ENCODE assay signal across 8 cellular contexts in the genomic region with DNA sequence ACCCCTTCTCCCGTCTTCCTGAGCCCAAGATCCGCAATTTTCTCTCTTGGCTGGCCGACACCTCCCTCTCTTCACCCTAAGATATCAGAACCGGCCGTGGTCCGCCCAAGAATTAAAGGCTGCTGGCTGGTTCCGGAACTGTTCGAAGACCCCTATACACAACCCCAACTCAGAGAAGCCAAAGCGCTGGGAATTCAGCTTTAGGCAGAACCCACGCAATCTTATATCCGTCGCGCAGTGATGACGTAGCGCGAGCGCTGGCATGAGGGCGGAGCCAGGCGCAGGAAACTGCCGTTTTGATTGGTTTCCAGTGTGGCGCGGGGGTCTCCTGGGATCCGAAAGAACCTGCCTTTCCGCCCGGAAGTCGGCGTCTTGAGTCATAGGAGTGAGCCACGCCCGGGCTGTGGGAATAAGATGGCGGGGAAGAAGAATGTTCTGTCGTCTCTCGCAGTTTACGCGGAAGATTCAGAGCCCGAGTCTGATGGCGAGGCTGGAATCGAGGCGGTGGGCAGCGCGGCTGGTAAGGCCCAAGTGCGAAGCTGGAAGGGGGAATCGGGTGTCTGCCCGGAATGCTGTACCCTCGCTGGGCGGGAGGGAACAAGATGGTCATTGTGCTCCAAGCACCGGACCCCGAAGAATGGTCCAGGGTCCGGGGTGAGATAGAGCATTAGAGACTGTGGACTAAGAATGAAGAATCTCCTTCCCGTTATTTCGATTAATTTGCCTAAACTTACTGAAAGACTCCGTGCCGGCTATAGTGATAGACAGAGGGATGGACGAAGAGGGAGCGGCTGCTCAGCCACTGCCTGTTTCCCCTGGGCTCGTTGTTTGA.
DNase-seq lines count a peak whose midpoint lies in the region; ATAC-seq and TF ChIP-seq lines count a peak whose summit lies in the region.

Gene RECQL5, minus strand, starts transcription at position 196 of the 832 bp plus-strand sequence. CDS start 597 bp downstream, outside the sequence.
Gene SAP30BP, plus strand, starts transcription at position 380 of the 832 bp plus-strand sequence. Its CDS starts 35 bp downstream, at position 415.

- ATAC-seq in HG02588 (IDR thresholded peaks at IDR 0.05; ENCODE audit: unreplicated experiment) = peak; percentile 78
- ATAC-seq in SK-N-SH treated with all-trans-retinoic acid at 6 μM for 48 hours = peak; percentile 100

- DNase-seq in GM04504 (ENCODE audit: low read depth) (peak; percentile 97), NCI-H1092 treated with DMSO at 0.1 percent for 48 hours (lab: John Stamatoyannopoulos, UW) (peak; percentile 97), germinal center (ENCODE audit: low spot score) (peak; percentile 93), non-pigmented ciliary epithelial cell (ENCODE audit: low read depth) (peak; percentile 91), superior temporal gyrus (ENCODE audit: extremely low spot score) (peak; percentile 100)
- peak; percentile 97 for DNase-seq in activated naive CD4-positive, alpha-beta T cell treated with anti-CD3 and anti-CD28 coated beads, Interleukin-2, amount 50 U/mL, for 16 hours

TF ChIP-seq in SK-N-SH treated with all-trans-retinoic acid at 6 μM for 48 hours, 23 proteins besides CTCF, POLR2A, EP300 and RAD21:
- TF ChIP-seq, protein P1, sequence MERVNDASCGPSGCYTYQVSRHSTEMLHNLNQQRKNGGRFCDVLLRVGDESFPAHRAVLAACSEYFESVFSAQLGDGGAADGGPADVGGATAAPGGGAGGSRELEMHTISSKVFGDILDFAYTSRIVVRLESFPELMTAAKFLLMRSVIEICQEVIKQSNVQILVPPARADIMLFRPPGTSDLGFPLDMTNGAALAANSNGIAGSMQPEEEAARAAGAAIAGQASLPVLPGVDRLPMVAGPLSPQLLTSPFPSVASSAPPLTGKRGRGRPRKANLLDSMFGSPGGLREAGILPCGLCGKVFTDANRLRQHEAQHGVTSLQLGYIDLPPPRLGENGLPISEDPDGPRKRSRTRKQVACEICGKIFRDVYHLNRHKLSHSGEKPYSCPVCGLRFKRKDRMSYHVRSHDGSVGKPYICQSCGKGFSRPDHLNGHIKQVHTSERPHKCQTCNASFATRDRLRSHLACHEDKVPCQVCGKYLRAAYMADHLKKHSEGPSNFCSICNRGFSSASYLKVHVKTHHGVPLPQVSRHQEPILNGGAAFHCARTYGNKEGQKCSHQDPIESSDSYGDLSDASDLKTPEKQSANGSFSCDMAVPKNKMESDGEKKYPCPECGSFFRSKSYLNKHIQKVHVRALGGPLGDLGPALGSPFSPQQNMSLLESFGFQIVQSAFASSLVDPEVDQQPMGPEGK (CRISPR knock-in tag; IDR thresholded peaks at IDR 0.05; ENCODE audit: borderline replicate concordance) = no peak
- TF ChIP-seq ZC3H10 (CRISPR knock-in tag; IDR thresholded peaks at IDR 0.05) (no peak), ZFP30 (CRISPR knock-in tag; IDR thresholded peaks at IDR 0.05) (no peak), ESRRG (CRISPR knock-in tag; IDR thresholded peaks at IDR 0.05) (no peak), BACH2 (CRISPR knock-in tag; IDR thresholded peaks at IDR 0.05; ENCODE audit: borderline replicate concordance) (no peak)

Comparison
In these comparisons a context has a peak if more than half of its experiments do, and no peak if none do; other contexts are left out.
1. Peak in every context shown above with its lines: DNase-seq and ATAC-seq.